9 cellular contexts compared by ENCODE assay signal in genomic region chr19:7013678-7014077, GRCh38. TPM values are rescaled to one million over a fixed set of nuclear protein-coding genes. Genes with fewer than 3 reads are reported as not detected.
DNase-seq lines count a peak whose midpoint lies in the region; ATAC-seq and TF ChIP-seq lines count a peak whose summit lies in the region.
"Had no signal": no experiment of that assay in that cellular context is flagged by ENCODE, and none has a peak within 500 bp of the region (broad histone marks: within the 10 kb centered on the region; RNA-seq: fewer than 3 reads in every experiment).

No MANE protein-coding gene starts in this region.

- H3K36me3 Mint-ChIP-seq in immature natural killer cell (no peaks in the 10 kb centered on the region), Caco-2 (ENCODE audit: insufficient read depth, unreplicated experiment) (no peaks in the 10 kb centered on the region)

- BruUV-seq in Caco-2 (replicated peaks; lab: Mats Ljungman, UMichigan), result no TSS peak

- H3K4me1 Mint-ChIP-seq in immature natural killer cell (peaks cover 11 to 23% of the 10 kb centered on the region in 2 donors), Caco-2 (ENCODE audit: low read depth, unreplicated experiment) (no peaks in the 10 kb centered on the region)

- no peaks in the 10 kb centered on the region for H3K36me3 ChIP-seq in Caco-2 (ENCODE audit: control insufficient read depth, insufficient read depth, low read length)
- H3K36me3 ChIP-seq: SJSA1 had no signal

- peaks cover 0 to 2% (median 0%) of the 10 kb centered on the region in 3 donors for H3K27me3 Mint-ChIP-seq in immature natural killer cell (ENCODE audit: low read depth in 3 of 3)
- no peaks in the 10 kb centered on the region for H3K27me3 Mint-ChIP-seq in Caco-2 (ENCODE audit: insufficient read depth, unreplicated experiment)

- peak; percentile 86 for DNase-seq in RPMI8226
- DNase-seq in immature natural killer cell, result peak in 2 of 3 donors; percentile 7 to 10
- DNase-seq in Caco-2, result no peak
- DNase-seq: anterior cingulate cortex, psoas muscle had no signal

- H3K4me3 ChIP-seq in Caco-2 (ENCODE audit: low read depth, low read length), result no peak overlapping the region
- H3K4me3 ChIP-seq: psoas muscle, SJSA1 had no signal

- 0 out of 2 replicates have a peak, but pooled peaks cover 5% of the 10 kb centered on the region for H3K9me3 ChIP-seq in Caco-2
- H3K9me3 ChIP-seq: SJSA1 had no signal

- no peak for TF ChIP-seq CTCF in Caco-2 (IDR thresholded peaks at IDR 0.05; ENCODE audit: insufficient read depth in 1 of 2, low read depth in 1 of 2, low read length in 1 of 2, severe bottlenecking in 1 of 2, unreplicated experiment in 1 of 2)

- CTCF ChIA-PET in Caco-2 (lab: Charles Lee), result no interaction called here

- H3K4me3 Mint-ChIP-seq in immature natural killer cell (peak overlapping the region in 1 of 5 donors; percentile 51), Caco-2 (ENCODE audit: unreplicated experiment) (no peak overlapping the region)

- intact Hi-C loops in Caco-2 (cut with micrococcal nuclease; ENCODE audit: unreplicated experiment), result no loop called here

- peak overlapping the region in 2 of 6 donors; percentile 20 to 66 for H3K27ac Mint-ChIP-seq in immature natural killer cell
- H3K27ac Mint-ChIP-seq in Caco-2 (ENCODE audit: unreplicated experiment), result no peak overlapping the region

- no peaks in the 10 kb centered on the region for H3K27me3 ChIP-seq in Caco-2 (replicated peaks; ENCODE audit: control insufficient read depth, insufficient read depth, low read length)
- H3K27me3 ChIP-seq: SJSA1 had no signal

- H3K4me1 ChIP-seq in Caco-2, result no peaks in the 10 kb centered on the region
- H3K4me1 ChIP-seq: psoas muscle, SJSA1 had no signal

- H3K9me3 Mint-ChIP-seq in immature natural killer cell (no peaks in the 10 kb centered on the region), Caco-2 (ENCODE audit: unreplicated experiment) (no peaks in the 10 kb centered on the region)

- POLR2A ChIA-PET in Caco-2 (lab: Charles Lee), result no interaction called here

- ATAC-seq in GM18520 (IDR thresholded peaks at IDR 0.05; ENCODE audit: unreplicated experiment) (peak; percentile 45), GM18909 (IDR thresholded peaks at IDR 0.05; ENCODE audit: poor library complexity, unreplicated experiment) (no peak), GM21447 (IDR thresholded peaks at IDR 0.05; ENCODE audit: unreplicated experiment) (no peak)
- ATAC-seq: psoas muscle had no signal

RNA-seq across cellular contexts. Expression of gene MBD3L2B, which starts 7.6 kb away (rescaled TPM):
- polyA plus RNA-seq in immature natural killer cell, result not detected
- total RNA-seq in Caco-2 (2022), result not detected in 2 replicates
- total RNA-seq: psoas muscle, SJSA1 had no signal
- polyA plus RNA-seq: psoas muscle had no signal

RNA-seq across cellular contexts. Expression of gene MBD3L5, which starts 16.7 kb away (rescaled TPM):
- not detected for polyA plus RNA-seq in immature natural killer cell
- not detected in 2 replicates for total RNA-seq in Caco-2 (2022)
- total RNA-seq: psoas muscle, SJSA1 had no signal
- polyA plus RNA-seq: psoas muscle had no signal

RNA-seq across cellular contexts. Expression of gene MBD3L4, which starts 26.3 kb away (rescaled TPM):
- polyA plus RNA-seq in immature natural killer cell, result not detected
- total RNA-seq in Caco-2 (2022), result not detected in 2 replicates
- total RNA-seq: psoas muscle, SJSA1 had no signal
- polyA plus RNA-seq: psoas muscle had no signal

RNA-seq across cellular contexts. Expression of gene MBD3L2, which starts 35.4 kb away (rescaled TPM):
- polyA plus RNA-seq in immature natural killer cell, result not detected
- not detected in 2 replicates for total RNA-seq in Caco-2 (2022)
- total RNA-seq: psoas muscle, SJSA1 had no signal
- polyA plus RNA-seq: psoas muscle had no signal

RNA-seq across cellular contexts. Expression of gene MBD3L3, which starts 44.8 kb away (rescaled TPM):
- polyA plus RNA-seq in immature natural killer cell, result not detected
- total RNA-seq in Caco-2 (2022), result not detected in 2 replicates
- total RNA-seq: psoas muscle, SJSA1 had no signal
- polyA plus RNA-seq: psoas muscle had no signal

Comparison
In these comparisons a context has a peak if more than half of its experiments do, and no peak if none do; other contexts are left out.
1. DNase-seq: peak in RPMI8226 (single experiment) and immature natural killer cell (2 of 3); none in Caco-2 (0 of 2).